In genomic region chr6:163293286-163293685, GRCh38 we compare ENCODE assay signal across 14 cellular contexts.
DNase-seq lines count a peak whose midpoint lies in the region; ATAC-seq and TF ChIP-seq lines count a peak whose summit lies in the region.
"Had no signal": no experiment of that assay in that cellular context is flagged by ENCODE, and none has a peak within 500 bp of the region (broad histone marks: within the 10 kb centered on the region; RNA-seq: fewer than 3 reads in every experiment).

No MANE protein-coding gene starts in this region.

- 32 to 62% (median 38%) methylated on average over 6 of the region's 6 CpGs for WGBS in psoas muscle, 3 donors

- H3K4me1 ChIP-seq in psoas muscle, result peaks cover 47% of the 10 kb centered on the region
- H3K4me1 ChIP-seq: A549, HAP-1 had no signal

- no peak overlapping the region for H3K27ac Mint-ChIP-seq in progenitor cell of endocrine pancreas
- H3K27ac Mint-ChIP-seq: CD4-positive, alpha-beta memory T cell had no signal

- H3K4me1 Mint-ChIP-seq in progenitor cell of endocrine pancreas (ENCODE audit: low read depth), result peaks cover 18% of the 10 kb centered on the region
- H3K4me1 Mint-ChIP-seq: CD4-positive, alpha-beta memory T cell had no signal

- ATAC-seq in psoas muscle, result peak in 1 of 4 donors; percentile 37
- ATAC-seq: A549, GM12878 had no signal

- peak overlapping the region; percentile 47 for H3K27ac ChIP-seq in psoas muscle
- H3K27ac ChIP-seq: A549, C4-2B, GM23248 had no signal

- H3K4me3 ChIP-seq in choroid plexus epithelial cell (ENCODE audit: low read depth, low read length) (no peak overlapping the region), psoas muscle (no peak overlapping the region)
- H3K4me3 ChIP-seq: A549, GM12878, GM23248, HAP-1 had no signal

- no peaks in the 10 kb centered on the region for H3K27me3 Mint-ChIP-seq in progenitor cell of endocrine pancreas

- H3K36me3 ChIP-seq in psoas muscle (ENCODE audit: insufficient read depth in 1 of 2, low read depth in 1 of 2), result no peaks in the 10 kb centered on the region
- H3K36me3 ChIP-seq: BE2C, HAP-1 had no signal

- peaks cover 7% of the 10 kb centered on the region for H3K9me3 Mint-ChIP-seq in progenitor cell of endocrine pancreas (ENCODE audit: low read depth)
- H3K9me3 Mint-ChIP-seq: CD4-positive, alpha-beta memory T cell had no signal

- no peaks in the 10 kb centered on the region for H3K36me3 Mint-ChIP-seq in progenitor cell of endocrine pancreas (ENCODE audit: insufficient read depth)
- H3K36me3 Mint-ChIP-seq: CD4-positive, alpha-beta memory T cell had no signal

- H3K27me3 ChIP-seq in psoas muscle (ENCODE audit: insufficient read depth in 3 of 3, low read length in 2 of 3), result no peaks in the 10 kb centered on the region
- H3K27me3 ChIP-seq: BE2C had no signal

- intact Hi-C loops in psoas muscle (cut with DNase I), result no loop called here

- no peaks in the 10 kb centered on the region for H3K9me3 ChIP-seq in psoas muscle
- H3K9me3 ChIP-seq: A549, BE2C, HAP-1 had no signal

- DNase-seq in LHCN-M2 (ENCODE audit: low read depth) (peak; percentile 32), choroid plexus epithelial cell (ENCODE audit: low read depth) (peak; percentile 17), psoas muscle (no peak), inferior parietal cortex (ENCODE audit: extremely low spot score) (no peak), progenitor cell of endocrine pancreas (ENCODE audit: low spot score, unreplicated experiment) (no peak)
- no peak for DNase-seq in activated T-cell treated with anti-CD3 and anti-CD28 coated beads, Interleukin-2, amount 50 U/mL, for 1 hour
- DNase-seq: BE2C; CD4-positive, alpha-beta memory T cell; DMS79; GM23248 had no signal

- no peak overlapping the region for H3K4me3 Mint-ChIP-seq in progenitor cell of endocrine pancreas (ENCODE audit: low read depth)
- H3K4me3 Mint-ChIP-seq: CD4-positive, alpha-beta memory T cell had no signal

- TF ChIP-seq CTCF in choroid plexus epithelial cell (conservative IDR thresholded peaks at IDR 0.05; ENCODE audit: low read depth, low read length) (no peak), psoas muscle (IDR thresholded peaks at IDR 0.05) (no peak), progenitor cell of endocrine pancreas (IDR thresholded peaks at IDR 0.05; ENCODE audit: unreplicated experiment) (no peak)

Comparison
In these comparisons a context has a peak if more than half of its experiments do, and no peak if none do; other contexts are left out.
1. DNase-seq: peak in LHCN-M2 (single experiment) and choroid plexus epithelial cell (single experiment); none in psoas muscle (0 of 2), inferior parietal cortex (single experiment), progenitor cell of endocrine pancreas (single experiment) and activated T-cell treated with anti-CD3 and anti-CD28 coated beads, Interleukin-2, amount 50 U/mL, for 1 hour (single experiment).